ENCODE assay signal across 13 cellular contexts in genomic region chr17:45300060-45300751, GRCh38. TPM values are rescaled to one million over a fixed set of nuclear protein-coding genes. Genes with fewer than 3 reads are reported as not detected.
DNase-seq lines count a peak whose midpoint lies in the region; ATAC-seq, FAIRE-seq and TF ChIP-seq lines count a peak whose summit lies in the region.
"Had no signal": no experiment of that assay in that cellular context is flagged by ENCODE, and none has a peak within 500 bp of the region (broad histone marks: within the 10 kb centered on the region; RNA-seq: fewer than 3 reads in every experiment).

No MANE protein-coding gene starts in this region.

- H3K9me3 ChIP-seq in CD4-positive, CD25-positive, alpha-beta regulatory T cell (ENCODE audit: control insufficient read depth in 2 of 2, low read length in 2 of 2): no peaks in the 10 kb centered on the region
- H3K9me3 ChIP-seq: thoracic aorta had no signal

- no peak for TF ChIP-seq POLR2A in GM12891 (IDR thresholded peaks at IDR 0.05; ENCODE audit: low read depth, low read length)

- no peak overlapping the region for H3K4me3 ChIP-seq in CD4-positive, CD25-positive, alpha-beta regulatory T cell (ENCODE audit: low read depth, low read length)
- H3K4me3 ChIP-seq: GM23248, thoracic aorta had no signal

- peaks cover 25% of the 10 kb centered on the region for H3K36me3 ChIP-seq in CD4-positive, CD25-positive, alpha-beta regulatory T cell (ENCODE audit: control insufficient read depth, insufficient read depth, low read length)
- H3K36me3 ChIP-seq: thoracic aorta had no signal

- H3K27ac ChIP-seq in CD4-positive, CD25-positive, alpha-beta regulatory T cell (ENCODE audit: insufficient read depth, low read length, poor library complexity, severe bottlenecking): no peak overlapping the region
- H3K27ac ChIP-seq: thoracic aorta had no signal

- H3K4me1 Mint-ChIP-seq in CD4-positive, CD25-positive, alpha-beta regulatory T cell: peaks cover 47 to 93% (median 68%) of the 10 kb centered on the region in 4 donors
- H3K4me1 Mint-ChIP-seq in activated naive CD8-positive, alpha-beta T cell treated with anti-CD3 and anti-CD28 coated beads, Interleukin-2, amount 10 ng/mL, durations not matched to agents 7 days and 5 days: peaks cover 70% of the 10 kb centered on the region
- peaks cover 66 to 95% (median 84%) of the 10 kb centered on the region in 3 donors for H3K4me1 Mint-ChIP-seq in naive B cell
- peaks cover 96% of the 10 kb centered on the region for H3K4me1 Mint-ChIP-seq in stimulated activated naive CD8-positive, alpha-beta T cell treated with anti-CD3 and anti-CD28 coated beads, Interleukin-15, amount 100 ng/mL, for 72 hours

- H3K4me1 ChIP-seq in CD4-positive, CD25-positive, alpha-beta regulatory T cell (ENCODE audit: control insufficient read depth, insufficient read depth, low read length, poor library complexity, severe bottlenecking): peaks cover 64% of the 10 kb centered on the region

- H3K9me3 Mint-ChIP-seq in CD4-positive, CD25-positive, alpha-beta regulatory T cell: no peaks in the 10 kb centered on the region
- H3K9me3 Mint-ChIP-seq in activated naive CD8-positive, alpha-beta T cell treated with anti-CD3 and anti-CD28 coated beads, Interleukin-2, amount 10 ng/mL, durations not matched to agents 7 days and 5 days: no peaks in the 10 kb centered on the region
- H3K9me3 Mint-ChIP-seq in naive B cell: no peaks in the 10 kb centered on the region
- H3K9me3 Mint-ChIP-seq in stimulated activated naive CD8-positive, alpha-beta T cell treated with anti-CD3 and anti-CD28 coated beads, Interleukin-15, amount 100 ng/mL, for 72 hours: no peaks in the 10 kb centered on the region

- peak overlapping the region; percentile 47 to 85 (median 82) for H3K27ac Mint-ChIP-seq in CD4-positive, CD25-positive, alpha-beta regulatory T cell
- H3K27ac Mint-ChIP-seq in activated naive CD8-positive, alpha-beta T cell treated with anti-CD3 and anti-CD28 coated beads, Interleukin-2, amount 10 ng/mL, durations not matched to agents 7 days and 5 days: peak overlapping the region; percentile 76
- H3K27ac Mint-ChIP-seq in naive B cell: peak overlapping the region; percentile 26 to 94 (median 76)
- H3K27ac Mint-ChIP-seq in stimulated activated naive CD8-positive, alpha-beta T cell treated with anti-CD3 and anti-CD28 coated beads, Interleukin-15, amount 100 ng/mL, for 72 hours: peak overlapping the region in 1 of 2 donors; percentile 16

- no peak for ATAC-seq in CD4-positive, CD25-positive, alpha-beta regulatory T cell (ENCODE audit: low read depth in 2 of 2)
- peak; percentile 18 for ATAC-seq in activated naive CD8-positive, alpha-beta T cell treated with anti-CD3 and anti-CD28 coated beads, Interleukin-2, amount 10 ng/mL, durations not matched to agents 7 days and 5 days (ENCODE audit: low read depth)
- ATAC-seq in naive B cell (ENCODE audit: low read depth in 2 of 2) (no peak), HG03571 (IDR thresholded peaks at IDR 0.05; ENCODE audit: unreplicated experiment) (no peak)
- no peak for ATAC-seq in activated CD4-positive, CD25-positive, alpha-beta regulatory T cell treated with anti-CD3 and anti-CD28 coated beads, Interleukin-2, amount 50 U/mL, for 24 hours
- no peak for ATAC-seq in stimulated activated naive CD8-positive, alpha-beta T cell treated with anti-CD3 and anti-CD28 coated beads, Interleukin-15, amount 100 ng/mL, for 72 hours

- FAIRE-seq in GM12891 (lab: Jason Lieb, UNC): peak; percentile 71

- H3K27me3 Mint-ChIP-seq in CD4-positive, CD25-positive, alpha-beta regulatory T cell: no peaks in the 10 kb centered on the region
- H3K27me3 Mint-ChIP-seq in activated naive CD8-positive, alpha-beta T cell treated with anti-CD3 and anti-CD28 coated beads, Interleukin-2, amount 10 ng/mL, durations not matched to agents 7 days and 5 days: no peaks in the 10 kb centered on the region
- no peaks in the 10 kb centered on the region for H3K27me3 Mint-ChIP-seq in naive B cell
- H3K27me3 Mint-ChIP-seq in stimulated activated naive CD8-positive, alpha-beta T cell treated with anti-CD3 and anti-CD28 coated beads, Interleukin-15, amount 100 ng/mL, for 72 hours: no peaks in the 10 kb centered on the region

- H3K27me3 ChIP-seq in CD4-positive, CD25-positive, alpha-beta regulatory T cell (ENCODE audit: control insufficient read depth, insufficient read depth, low read length): no peaks in the 10 kb centered on the region

- peak in 1 of 3 donors; percentile 43 for DNase-seq in CD4-positive, CD25-positive, alpha-beta regulatory T cell
- DNase-seq in GM12891 (ENCODE audit: insufficient read length, low spot score): no peak
- no peak for DNase-seq in activated naive CD8-positive, alpha-beta T cell treated with anti-CD3 and anti-CD28 coated beads, Interleukin-2, amount 10 ng/mL, durations not matched to agents 7 days and 5 days
- DNase-seq in naive B cell: no peak
- DNase-seq in activated CD8-positive, alpha-beta memory T cell treated with anti-CD3 and anti-CD28 coated beads for 24 hours: no peak
- DNase-seq in stimulated activated naive CD8-positive, alpha-beta T cell treated with anti-CD3 and anti-CD28 coated beads, Interleukin-15, amount 100 ng/mL, for 72 hours: no peak
- DNase-seq: activated T-cell treated with anti-CD3 and anti-CD28 coated beads for 4 hours, GM23248, NCI-H226 had no signal

- POLR2A ChIA-PET in activated naive CD8-positive, alpha-beta T cell treated with anti-CD3 and anti-CD28 coated beads, Interleukin-2, amount 10 ng/mL, durations not matched to agents 7 days and 5 days (lab: Charles Lee): interaction anchor here (0.7 to 1.3 kb wide), 6 partner anchors 10 to 51 kb away, joined by 3 to 7 read pairs (median 4); no protein-coding TSS in a partner anchor

- peaks cover 14% of the 10 kb centered on the region for H3K36me3 Mint-ChIP-seq in CD4-positive, CD25-positive, alpha-beta regulatory T cell
- H3K36me3 Mint-ChIP-seq in activated naive CD8-positive, alpha-beta T cell treated with anti-CD3 and anti-CD28 coated beads, Interleukin-2, amount 10 ng/mL, durations not matched to agents 7 days and 5 days: peaks cover 36% of the 10 kb centered on the region
- no peaks in the 10 kb centered on the region for H3K36me3 Mint-ChIP-seq in naive B cell

- H3K4me3 Mint-ChIP-seq in CD4-positive, CD25-positive, alpha-beta regulatory T cell: peak overlapping the region in 2 of 4 donors; percentile 2 to 55
- H3K4me3 Mint-ChIP-seq in activated naive CD8-positive, alpha-beta T cell treated with anti-CD3 and anti-CD28 coated beads, Interleukin-2, amount 10 ng/mL, durations not matched to agents 7 days and 5 days: peak overlapping the region; percentile 28
- H3K4me3 Mint-ChIP-seq in naive B cell: peak overlapping the region in 7 of 8 donors; percentile 21 to 87 (median 60)
- H3K4me3 Mint-ChIP-seq in stimulated activated naive CD8-positive, alpha-beta T cell treated with anti-CD3 and anti-CD28 coated beads, Interleukin-15, amount 100 ng/mL, for 72 hours: no peak overlapping the region

TF ChIP-seq in GM12891, 5 proteins besides CTCF, POLR2A, EP300 and RAD21:
- TF ChIP-seq TAF1 (IDR thresholded peaks at IDR 0.05; ENCODE audit: low read depth, low read length) (no peak), POLR2AphosphoS5 (IDR thresholded peaks at IDR 0.05; ENCODE audit: low read depth, low read length) (no peak), SPI1 (IDR thresholded peaks at IDR 0.05; ENCODE audit: low read depth, low read length) (no peak), POU2F2 (IDR thresholded peaks at IDR 0.05; ENCODE audit: low read depth, low read length) (no peak), PAX5 (IDR thresholded peaks at IDR 0.05; ENCODE audit: insufficient read depth, low read length, severe bottlenecking) (no peak)

RNA-seq across cellular contexts. Expression of gene MAP3K14, which starts 16.6 kb away (rescaled TPM):
- 61.3 TPM for total RNA-seq in CD4-positive, CD25-positive, alpha-beta regulatory T cell
- polyA plus RNA-seq in CD4-positive, CD25-positive, alpha-beta regulatory T cell: 1 to 10 TPM; 5.9 to 7.9 (median 6.7) TPM
- 12.4 TPM for polyA plus RNA-seq in GM12891 (2012; ENCODE audit: low read depth, missing spikeins)
- total RNA-seq in activated naive CD8-positive, alpha-beta T cell treated with anti-CD3 and anti-CD28 coated beads, Interleukin-2, amount 10 ng/mL, durations not matched to agents 7 days and 5 days: 10 to 100 TPM; 25.9 to 33.7 TPM
- polyA plus RNA-seq in naive B cell (ENCODE audit: low read depth in 6 of 6): 10 to 100 TPM; 13.3 to 38.9 (median 19.1) TPM

RNA-seq across cellular contexts. Expression of gene SPATA32, which starts 38.3 kb away (rescaled TPM):
- total RNA-seq in CD4-positive, CD25-positive, alpha-beta regulatory T cell: 0.20 TPM
- polyA plus RNA-seq in CD4-positive, CD25-positive, alpha-beta regulatory T cell: under 1 TPM in 2 of 4 donors, not detected in 2; 0.36 to 0.60 TPM
- 0.35 TPM for polyA plus RNA-seq in GM12891 (2012; ENCODE audit: low read depth, missing spikeins)
- under 1 TPM; 0.53 to 0.65 TPM for total RNA-seq in activated naive CD8-positive, alpha-beta T cell treated with anti-CD3 and anti-CD28 coated beads, Interleukin-2, amount 10 ng/mL, durations not matched to agents 7 days and 5 days
- polyA plus RNA-seq in naive B cell (ENCODE audit: low read depth in 6 of 6): 1 to 10 TPM in 1 of 6 donors, under 1 TPM in 4, not detected in 1; 0.16 to 4.6 (median 0.31) TPM
- total RNA-seq: dermis microvascular lymphatic vessel endothelial cell, GM23248, thoracic aorta had no signal
- polyA plus RNA-seq: GM23248 had no signal

Comparison
In these comparisons a context has a peak if more than half of its experiments do, and no peak if none do; other contexts are left out.
1. H3K4me3 Mint-ChIP-seq: peak in activated naive CD8-positive, alpha-beta T cell treated with anti-CD3 and anti-CD28 coated beads, Interleukin-2, amount 10 ng/mL, durations not matched to agents 7 days and 5 days (single experiment) and naive B cell (7 of 8); none in stimulated activated naive CD8-positive, alpha-beta T cell treated with anti-CD3 and anti-CD28 coated beads, Interleukin-15, amount 100 ng/mL, for 72 hours (0 of 2).